In genomic region chr5:177390363-177391300, GRCh38 we compare ENCODE assay signal across 8 cellular contexts. TPM values are rescaled to one million over a fixed set of nuclear protein-coding genes. Genes with fewer than 3 reads are reported as not detected.
DNase-seq lines count a peak whose midpoint lies in the region; ATAC-seq, FAIRE-seq and TF ChIP-seq lines count a peak whose summit lies in the region.

No MANE protein-coding gene starts in this region.

- DNase-seq in Caki2 (ENCODE audit: low read depth) (peak; percentile 92), MG63 (peak; percentile 83), SHP77 treated with DMSO at 0.1 percent for 48 hours (lab: John Stamatoyannopoulos, UW) (peak; percentile 63), frontal cortex (ENCODE audit: low spot score in 2 of 2) (peak; percentile 87 to 95), pancreas (peak; percentile 77 to 92 (median 86)), tibial nerve (ENCODE audit: low spot score in 2 of 2) (peak; percentile 77 to 87)
- DNase-seq in activated effector memory CD4-positive, alpha-beta T cell treated with Interleukin-2 at 50 U/mL for 16 hours = peak; percentile 78

- H3K27ac ChIP-seq in pancreas (no peak overlapping the region), tibial nerve (no peak overlapping the region)

- WGBS in pancreas, 2 donors = 22 to 26% methylated on average over 13 of the region's 13 CpGs
- WGBS in tibial nerve, 2 donors = 18 to 27% methylated on average over 13 of the region's 13 CpGs

- ATAC-seq in GM21717 (IDR thresholded peaks at IDR 0.05; ENCODE audit: unreplicated experiment) (peak; percentile 51), pancreas (peak; percentile 90 to 97 (median 95))

- H3K27me3 ChIP-seq in MG63 (no peaks in the 10 kb centered on the region), pancreas (no peaks in the 10 kb centered on the region), tibial nerve (peaks cover 0 to 13% of the 10 kb centered on the region in 2 donors)

- TF ChIP-seq CTCF in pancreas (IDR thresholded peaks at IDR 0.05) (peak; percentile 95 to 99 (median 98)), tibial nerve (IDR thresholded peaks at IDR 0.05) (peak; percentile 95 to 98 (median 96))

- FAIRE-seq in frontal cortex (lab: Jason Lieb, UNC) = no peak
- FAIRE-seq in pancreas (lab: Jason Lieb, UNC) = no peak

- H3K4me3 ChIP-seq in MG63 = no peak overlapping the region
- no peak overlapping the region for H3K4me3 ChIP-seq in pancreas
- H3K4me3 ChIP-seq in tibial nerve = no peak overlapping the region

- in situ Hi-C loops in Caki2 (cut with HindIII; ENCODE audit: low pct_unique_long_range_greater_than_20kb, low sequenced_read_pairs) = no loop called here

- intact Hi-C loops in pancreas (cut with DNase I) = loop anchor here in 2 of 3 donors (5.0 kb wide), 2 partner anchors 62 to 112 kb away; no protein-coding TSS in a partner anchor

- TF ChIP-seq EP300 in tibial nerve (IDR thresholded peaks at IDR 0.05) = peak in 1 of 2 donors; percentile 17

- H3K36me3 ChIP-seq in MG63 (no peaks in the 10 kb centered on the region), pancreas (no peaks in the 10 kb centered on the region), tibial nerve (no peaks in the 10 kb centered on the region)

- no peaks in the 10 kb centered on the region for H3K9me3 ChIP-seq in MG63
- H3K9me3 ChIP-seq in pancreas = no peaks in the 10 kb centered on the region
- H3K9me3 ChIP-seq in tibial nerve = no peaks in the 10 kb centered on the region

- TF ChIP-seq POLR2A in tibial nerve (IDR thresholded peaks at IDR 0.05) = no peak

- H3K4me1 ChIP-seq in pancreas (no peaks in the 10 kb centered on the region), tibial nerve (peaks cover 0 to 18% (median 0%) of the 10 kb centered on the region in 4 donors)

RNA-seq across cellular contexts. Expression of gene SLC34A1, which starts 6.4 kb away (rescaled TPM):
- total RNA-seq in Caki2 (2014; rRNA removed; shearing (Covaris generic); ENCODE audit: low replicate concordance) = 0.64 and 1.5 TPM in 2 replicates
- total RNA-seq in MG63 (2014; rRNA removed; shearing (Covaris generic); ENCODE audit: low replicate concordance) = not detected in 2 replicates
- total RNA-seq in frontal cortex (not detected), pancreas (not detected), tibial nerve (not detected)
- not detected for polyA plus RNA-seq in pancreas

RNA-seq across cellular contexts. Expression of gene PFN3, which starts 9.8 kb away (rescaled TPM):
- not detected in 2 replicates for total RNA-seq in Caki2 (2014; rRNA removed; shearing (Covaris generic); ENCODE audit: low replicate concordance)
- total RNA-seq in MG63 (2014; rRNA removed; shearing (Covaris generic); ENCODE audit: low replicate concordance) = not detected in 2 replicates
- 0.82 TPM for total RNA-seq in frontal cortex
- total RNA-seq in pancreas = not detected
- not detected for polyA plus RNA-seq in pancreas
- not detected for total RNA-seq in tibial nerve

RNA-seq across cellular contexts. Expression of gene F12, which starts 18.7 kb away (rescaled TPM):
- 39.4 and 58.6 TPM in 2 replicates for total RNA-seq in Caki2 (2014; rRNA removed; shearing (Covaris generic); ENCODE audit: low replicate concordance)
- 1.3 and 2.3 TPM in 2 replicates for total RNA-seq in MG63 (2014; rRNA removed; shearing (Covaris generic); ENCODE audit: low replicate concordance)
- total RNA-seq in frontal cortex = 2.4 TPM
- total RNA-seq in pancreas = 1 to 10 TPM in 5 of 6 donors, under 1 TPM in 1; 0.83 to 2.6 (median 1.8) TPM
- polyA plus RNA-seq in pancreas = 1 to 10 TPM; 1.1 to 2.2 TPM
- 1 to 10 TPM in 1 of 4 donors, under 1 TPM in 1, not detected in 2; 0.59 to 4.5 TPM for total RNA-seq in tibial nerve

RNA-seq across cellular contexts. Expression of gene RGS14, which starts 32.9 kb away (rescaled TPM):
- 97.6 and 107 TPM in 2 replicates for total RNA-seq in Caki2 (2014; rRNA removed; shearing (Covaris generic); ENCODE audit: low replicate concordance)
- 10.7 and 16.7 TPM in 2 replicates for total RNA-seq in MG63 (2014; rRNA removed; shearing (Covaris generic); ENCODE audit: low replicate concordance)
- total RNA-seq in frontal cortex (7.7 TPM), pancreas (10 to 100 TPM in 4 of 6 donors, 1 to 10 TPM in 2; 7.0 to 15.7 (median 11.3) TPM), tibial nerve (10 to 100 TPM; 10.2 to 29.6 (median 16.4) TPM)
- 10 to 100 TPM; 24.7 to 30.9 TPM for polyA plus RNA-seq in pancreas

RNA-seq across cellular contexts. Expression of gene GRK6, which starts 35.8 kb away (rescaled TPM):
- 60.9 and 65.2 TPM in 2 replicates for total RNA-seq in Caki2 (2014; rRNA removed; shearing (Covaris generic); ENCODE audit: low replicate concordance)
- 62.4 and 127 TPM in 2 replicates for total RNA-seq in MG63 (2014; rRNA removed; shearing (Covaris generic); ENCODE audit: low replicate concordance)
- total RNA-seq in frontal cortex (25.7 TPM), pancreas (10 to 100 TPM; 10.6 to 14.5 (median 12.3) TPM), tibial nerve (10 to 100 TPM; 19.4 to 26.4 (median 23.2) TPM)
- polyA plus RNA-seq in pancreas = 1 to 10 TPM; 7.2 to 7.6 TPM
